Comparison of ENCODE assay signal across 7 cellular contexts in the genomic region with DNA sequence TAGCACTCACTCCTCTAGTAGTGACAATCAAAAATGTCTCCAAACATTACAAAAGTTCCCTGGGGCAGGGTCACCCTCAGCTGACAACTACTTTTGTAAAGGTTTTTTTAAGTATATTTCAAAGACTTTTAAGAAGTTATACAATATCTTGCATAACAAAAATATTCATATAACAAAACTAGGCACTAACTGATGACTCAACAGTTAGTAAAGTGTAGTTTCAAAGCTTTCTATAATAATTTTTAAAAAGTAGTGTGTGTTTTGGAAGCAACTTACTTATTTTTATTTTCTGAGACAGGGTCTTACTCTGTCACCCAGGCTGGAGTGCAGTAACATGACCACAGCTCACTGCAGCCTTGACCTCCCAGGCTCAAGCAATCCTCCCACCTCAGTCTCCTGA.
"Had no signal": no experiment of that assay in that cellular context is flagged by ENCODE, and none has a peak within 500 bp of the region (broad histone marks: within the 10 kb centered on the region; RNA-seq: fewer than 3 reads in every experiment).

No MANE protein-coding gene starts in this region.

- H3K9ac ChIP-seq: KMS-11 had no signal

- FAIRE-seq: HTR-8/SVneo, K562 had no signal

- H3K27ac ChIP-seq: HL-60, KMS-11 had no signal

- H3K9me3 Mint-ChIP-seq: IgD-negative memory B cell had no signal

- H3K4me1 Mint-ChIP-seq: IgD-negative memory B cell had no signal

- ATAC-seq: K562 had no signal

- H3K4me3 ChIP-seq: K562 had no signal

- H3K4me2 ChIP-seq: KMS-11 had no signal

- H3K4me3 Mint-ChIP-seq: IgD-negative memory B cell had no signal

- DNase-seq: KBM-7, KG1 had no signal

- H3K36me3 Mint-ChIP-seq: IgD-negative memory B cell had no signal
